In genomic region chr17:80649672-80650338, GRCh38 we compare ENCODE assay signal across 8 cellular contexts.
DNase-seq lines count a peak whose midpoint lies in the region; ATAC-seq, FAIRE-seq and TF ChIP-seq lines count a peak whose summit lies in the region.

No MANE protein-coding gene starts in this region.

- peak overlapping the region; percentile 64 to 97 (median 78) for H3K4me3 Mint-ChIP-seq in naive thymus-derived CD4-positive, alpha-beta T cell
- H3K4me3 Mint-ChIP-seq in stimulated activated naive CD8-positive, alpha-beta T cell treated with anti-CD3 and anti-CD28 coated beads, Interleukin-15, amount 100 ng/mL, for 72 hours: peak overlapping the region; percentile 59

- H3K27ac Mint-ChIP-seq in naive thymus-derived CD4-positive, alpha-beta T cell: peak overlapping the region; percentile 88 to 99 (median 90)
- H3K27ac Mint-ChIP-seq in stimulated activated naive CD8-positive, alpha-beta T cell treated with anti-CD3 and anti-CD28 coated beads, Interleukin-15, amount 100 ng/mL, for 72 hours: peak overlapping the region; percentile 77 to 91

- no peak overlapping the region for H4K8ac ChIP-seq in H1 (ENCODE audit: extremely low read depth, insufficient read depth, low read length)

- no peaks in the 10 kb centered on the region for H3K23me2 ChIP-seq in H1 (ENCODE audit: low read depth, low read length)

- H3K18ac ChIP-seq in H1 (ENCODE audit: extremely low read depth, low read length): no peak overlapping the region

- H2BK12ac ChIP-seq in H1 (ENCODE audit: low read depth, low read length): no peak overlapping the region

- peaks cover 4 to 21% of the 10 kb centered on the region in 2 experiments for H4K20me1 ChIP-seq in H1 (replicated peaks in 1 of 2; ENCODE audit: control insufficient read depth in 1 of 2, insufficient read depth in 2 of 2, low read length in 2 of 2)

- peaks cover 0 to 47% of the 10 kb centered on the region in 2 experiments; a peak in 3 of 4 replicates for H3K79me2 ChIP-seq in H1 (ENCODE audit: control insufficient read depth in 1 of 2, insufficient read depth in 2 of 2, low read length in 2 of 2)

- no peak overlapping the region for H3K4me2 ChIP-seq in H1 (ENCODE audit: insufficient read depth in 1 of 2, low read depth in 2 of 2, low read length in 2 of 2)

- H3K4me3 ChIP-seq in MG63 (no peak overlapping the region), H1 (ENCODE audit: extremely low read depth in 1 of 4, insufficient read depth in 2 of 4, low read depth in 3 of 4, low read length in 4 of 4) (no peak overlapping the region)
- H3K4me3 ChIP-seq in naive thymus-derived CD4-positive, alpha-beta T cell (ENCODE audit: low read length): peak overlapping the region; percentile 15

- no peak for FAIRE-seq in H1 (lab: Jason Lieb, UNC)

- TF ChIP-seq CTCF in H1 (IDR thresholded peaks at IDR 0.05; ENCODE audit: control extremely low read depth in 1 of 3, insufficient read depth in 1 of 3, low read depth in 1 of 3, low read length in 3 of 3): peak; percentile 68 to 99 (median 76)

- 81% methylated on average over 14 of the region's 14 CpGs; no CpG with 5 or more reads in 1 of the 2 experiments for WGBS in H1 (ENCODE audit: extremely low coverage in 1 of 2, insufficient coverage in 1 of 2, insufficient read length in 1 of 2, insufficient replicate concordance in 2 of 2, low coverage in 1 of 2, low lambda C conversion rate in 2 of 2, missing lambda C conversion rate in 1 of 2), 2 experiments

- no peak for TF ChIP-seq POLR2A in H1 (IDR thresholded peaks at IDR 0.05; ENCODE audit: control extremely low read depth in 1 of 2, low read depth in 2 of 2, low read length in 2 of 2)

- peaks cover 14% of the 10 kb centered on the region for H3K79me1 ChIP-seq in H1 (ENCODE audit: low read depth, low read length)

- no peak overlapping the region for H2BK15ac ChIP-seq in H1 (ENCODE audit: low read length)

- peak; percentile 52 to 71 for TF ChIP-seq RAD21 in H1 (IDR thresholded peaks at IDR 0.05 in 1 of 2, conservative IDR thresholded peaks at IDR 0.05 in 1 of 2; ENCODE audit: low read depth in 2 of 2, low read length in 2 of 2)

- no peak overlapping the region for H3K4ac ChIP-seq in H1 (replicated peaks; ENCODE audit: insufficient read length, low read depth, low read length)

- peak; percentile 79 for ATAC-seq in naive thymus-derived CD4-positive, alpha-beta T cell
- peak; percentile 90 for ATAC-seq in stimulated activated naive CD8-positive, alpha-beta T cell treated with anti-CD3 and anti-CD28 coated beads, Interleukin-15, amount 100 ng/mL, for 72 hours
- ATAC-seq in GM19035 (IDR thresholded peaks at IDR 0.05; ENCODE audit: unreplicated experiment) (no peak), GM21423 (IDR thresholded peaks at IDR 0.05; ENCODE audit: unreplicated experiment) (no peak)

- H2AK5ac ChIP-seq in H1 (ENCODE audit: low read depth, low read length): no peak overlapping the region

- H3K9ac ChIP-seq in H1 (replicated peaks in 1 of 4; ENCODE audit: extremely low read depth in 1 of 4, low read depth in 3 of 4, low read length in 3 of 4): no peak overlapping the region

- H2AFZ ChIP-seq in H1 (ENCODE audit: low read length): no peak overlapping the region

- no peak overlapping the region for H2BK120ac ChIP-seq in H1 (replicated peaks; ENCODE audit: low read depth, low read length)

- H3K9me3 Mint-ChIP-seq in naive thymus-derived CD4-positive, alpha-beta T cell: peaks cover 0 to 21% (median 0%) of the 10 kb centered on the region in 11 donors
- peaks cover 11 to 14% of the 10 kb centered on the region in 2 donors for H3K9me3 Mint-ChIP-seq in stimulated activated naive CD8-positive, alpha-beta T cell treated with anti-CD3 and anti-CD28 coated beads, Interleukin-15, amount 100 ng/mL, for 72 hours

- H3K36me3 Mint-ChIP-seq in naive thymus-derived CD4-positive, alpha-beta T cell: peaks cover 0 to 63% (median 30%) of the 10 kb centered on the region in 5 donors

- H3K27me3 Mint-ChIP-seq in naive thymus-derived CD4-positive, alpha-beta T cell: no peaks in the 10 kb centered on the region
- no peaks in the 10 kb centered on the region for H3K27me3 Mint-ChIP-seq in stimulated activated naive CD8-positive, alpha-beta T cell treated with anti-CD3 and anti-CD28 coated beads, Interleukin-15, amount 100 ng/mL, for 72 hours

- H3K27ac ChIP-seq in H1 (ENCODE audit: low read depth, low read length): no peak overlapping the region
- H3K27ac ChIP-seq in naive thymus-derived CD4-positive, alpha-beta T cell (ENCODE audit: low read depth, low read length): peak overlapping the region; percentile 48

- peaks cover 46 to 88% (median 81%) of the 10 kb centered on the region in 7 donors for H3K4me1 Mint-ChIP-seq in naive thymus-derived CD4-positive, alpha-beta T cell
- peaks cover 90% of the 10 kb centered on the region for H3K4me1 Mint-ChIP-seq in stimulated activated naive CD8-positive, alpha-beta T cell treated with anti-CD3 and anti-CD28 coated beads, Interleukin-15, amount 100 ng/mL, for 72 hours

- no peak overlapping the region for H4K91ac ChIP-seq in H1 (replicated peaks; ENCODE audit: insufficient read length, low read length)

- intact Hi-C loops in naive thymus-derived CD4-positive, alpha-beta T cell (cut with micrococcal nuclease): loop anchor here (1.0 to 5.0 kb wide), 4 partner anchors 14 to 82 kb away; no protein-coding TSS in a partner anchor

- H3K36me3 ChIP-seq in MG63 (peaks cover 12% of the 10 kb centered on the region), H1 (ENCODE audit: control insufficient read depth in 2 of 4, insufficient read depth in 4 of 4, low read length in 3 of 4) (no peaks in the 10 kb centered on the region)
- H3K36me3 ChIP-seq in naive thymus-derived CD4-positive, alpha-beta T cell (ENCODE audit: control insufficient read depth in 2 of 3, insufficient read depth in 3 of 3, low read length in 3 of 3): no peaks in the 10 kb centered on the region

- POLR2A ChIA-PET in H1 (lab: Charles Lee; ENCODE audit: partially characterized antibody): interaction anchor here (0.9 to 1.5 kb wide), 5 partner anchors 9 to 105 kb away, joined by 3 to 6 read pairs (median 3); no protein-coding TSS in a partner anchor
- POLR2A ChIA-PET in naive thymus-derived CD4-positive, alpha-beta T cell (lab: Charles Lee): interaction anchor here (0.7 to 2.4 kb wide), 13 partner anchors 8 to 200 kb away, joined by 3 to 22 read pairs (median 3); partner anchors contain the start of gene RPTOR

- no peak overlapping the region for H3K14ac ChIP-seq in H1 (ENCODE audit: insufficient read length)

- CTCF ChIA-PET in H1 (lab: Charles Lee; ENCODE audit: partially characterized antibody): interaction anchor here (0.6 to 3.2 kb wide), 24 partner anchors 10 to 250 kb away, joined by 3 to 30 read pairs (median 4); no protein-coding TSS in a partner anchor
- CTCF ChIA-PET in naive thymus-derived CD4-positive, alpha-beta T cell (lab: Charles Lee): interaction anchor here (0.8 to 1.6 kb wide), 5 partner anchors 9 to 213 kb away, joined by 3 to 5 read pairs (median 3); no protein-coding TSS in a partner anchor

- DNase-seq in EL (peak; percentile 89), MG63 (peak; percentile 81), H1 (ENCODE audit: low read depth in 1 of 2, low spot score in 2 of 2) (peak; percentile 38 to 73)
- DNase-seq in activated CD4-positive, alpha-beta T cell treated with anti-CD3 and anti-CD28 coated beads, Interleukin-2, amount 50 U/mL, for 48 hours: peak; percentile 80 to 87
- DNase-seq in naive thymus-derived CD4-positive, alpha-beta T cell: peak in 8 of 9 donors; percentile 51 to 76 (median 58)
- DNase-seq in stimulated activated naive CD8-positive, alpha-beta T cell treated with anti-CD3 and anti-CD28 coated beads, Interleukin-15, amount 100 ng/mL, for 72 hours: peak; percentile 67 to 79

- H3K9me3 ChIP-seq in MG63 (peaks cover 8% of the 10 kb centered on the region), H1 (ENCODE audit: insufficient read depth in 2 of 2, low read depth in 1 of 2, low read length in 1 of 2) (no peaks in the 10 kb centered on the region)
- H3K9me3 ChIP-seq in naive thymus-derived CD4-positive, alpha-beta T cell (ENCODE audit: control insufficient read depth in 2 of 3, low read length in 3 of 3): no peaks in the 10 kb centered on the region

- H3K4me1 ChIP-seq in H1 (replicated peaks in 1 of 4; ENCODE audit: control insufficient read depth in 3 of 4, insufficient read depth in 4 of 4, low read length in 3 of 4): peaks cover 3 to 10% (median 5%) of the 10 kb centered on the region in 4 experiments; a peak in 6 of 7 replicates
- H3K4me1 ChIP-seq in naive thymus-derived CD4-positive, alpha-beta T cell (ENCODE audit: control insufficient read depth in 2 of 2, insufficient read depth in 2 of 2, low read length in 2 of 2): peaks cover 20 to 57% of the 10 kb centered on the region in 2 donors

- H3K27me3 ChIP-seq in MG63 (no peaks in the 10 kb centered on the region), H1 (replicated peaks in 1 of 4; ENCODE audit: control insufficient read depth in 3 of 4, extremely low read depth in 1 of 4, insufficient read depth in 3 of 4, low read length in 3 of 4) (no peaks in the 10 kb centered on the region)
- H3K27me3 ChIP-seq in naive thymus-derived CD4-positive, alpha-beta T cell (ENCODE audit: control insufficient read depth in 2 of 2, insufficient read depth in 2 of 2, low read length in 2 of 2): no peaks in the 10 kb centered on the region

- H2BK5ac ChIP-seq in H1 (ENCODE audit: low read depth, low read length): no peak overlapping the region; the same call in 1 of the 2 replicates

- no peak overlapping the region for H3K23ac ChIP-seq in H1 (ENCODE audit: insufficient read length)

- H2BK20ac ChIP-seq in H1 (ENCODE audit: low read length): no peak overlapping the region

- TF ChIP-seq EP300 in H1 (IDR thresholded peaks at IDR 0.05; ENCODE audit: borderline replicate concordance in 1 of 2, low read depth in 2 of 2, low read length in 2 of 2): no peak

- no peak overlapping the region for H3K56ac ChIP-seq in H1 (replicated peaks; ENCODE audit: insufficient read length, low read depth, low read length)

- H4K5ac ChIP-seq in H1 (ENCODE audit: insufficient read length, low read depth, low read length): no peak overlapping the region

TF ChIP-seq in H1, 55 proteins besides CTCF, POLR2A, EP300 and RAD21 (continues in another document):
- TF ChIP-seq SIRT6 (IDR thresholded peaks at IDR 0.05; ENCODE audit: low read length): no peak
- peak; percentile 51; the same call in 1 of the 2 replicates for TF ChIP-seq YY1 (IDR thresholded peaks at IDR 0.05; ENCODE audit: low read depth, low read length)
- TF ChIP-seq JUN (IDR thresholded peaks at IDR 0.05; ENCODE audit: low read depth, low read length): no peak
- TF ChIP-seq HDAC2 (IDR thresholded peaks at IDR 0.05; ENCODE audit: borderline replicate concordance in 1 of 2, low read depth in 2 of 2, low read length in 2 of 2): 0 out of 4 replicates have a peak, but pooled peaks of 1 of the 2 experiments have one; percentile 60
- TF ChIP-seq TAF1 (IDR thresholded peaks at IDR 0.05; ENCODE audit: low read depth, low read length): no peak

Comparison
In these comparisons a context has a peak if more than half of its experiments do, and no peak if none do; other contexts are left out.
1. ATAC-seq: peak in naive thymus-derived CD4-positive, alpha-beta T cell (single experiment) and stimulated activated naive CD8-positive, alpha-beta T cell treated with anti-CD3 and anti-CD28 coated beads, Interleukin-15, amount 100 ng/mL, for 72 hours (single experiment); none in GM19035 (single experiment) and GM21423 (single experiment).
2. Peak in every context shown above with its lines, with median percentiles within 50 percentile points of each other: DNase-seq.